ENCODE assay signal across 1 cellular context in genomic region chr19:7545904-7546303, GRCh38.
TF ChIP-seq lines count a peak whose summit lies in the region.

No MANE protein-coding gene starts in this region.

TF ChIP-seq in SK-N-SH, 30 proteins besides CTCF, POLR2A, EP300 and RAD21 (continued from another document):
- no peak for TF ChIP-seq MAX (IDR thresholded peaks at IDR 0.05; ENCODE audit: low read depth)
- no peak for TF ChIP-seq RXRA (IDR thresholded peaks at IDR 0.05; ENCODE audit: borderline replicate concordance, low read depth)
- TF ChIP-seq RFX5 (IDR thresholded peaks at IDR 0.05; ENCODE audit: low read length) = no peak
- no peak for TF ChIP-seq FOXM1 (IDR thresholded peaks at IDR 0.05; ENCODE audit: low read depth)
- no peak for TF ChIP-seq JUND (IDR thresholded peaks at IDR 0.05)
- no peak for TF ChIP-seq NFIC (IDR thresholded peaks at IDR 0.05; ENCODE audit: borderline replicate concordance)
- TF ChIP-seq SIN3A (IDR thresholded peaks at IDR 0.05; ENCODE audit: borderline replicate concordance, low read depth, low read length) = no peak
- no peak for TF ChIP-seq FOXJ3 (CRISPR knock-in tag; IDR thresholded peaks at IDR 0.05)
- TF ChIP-seq PBX3 (IDR thresholded peaks at IDR 0.05) = no peak
- TF ChIP-seq RCOR1 (IDR thresholded peaks at IDR 0.05; ENCODE audit: low read length) = no peak
- no peak for TF ChIP-seq SMC3 (IDR thresholded peaks at IDR 0.05; ENCODE audit: low read depth, low read length)
- TF ChIP-seq USF2 (IDR thresholded peaks at IDR 0.05; ENCODE audit: borderline replicate concordance, low read depth, low read length) = no peak
